In the genomic region with DNA sequence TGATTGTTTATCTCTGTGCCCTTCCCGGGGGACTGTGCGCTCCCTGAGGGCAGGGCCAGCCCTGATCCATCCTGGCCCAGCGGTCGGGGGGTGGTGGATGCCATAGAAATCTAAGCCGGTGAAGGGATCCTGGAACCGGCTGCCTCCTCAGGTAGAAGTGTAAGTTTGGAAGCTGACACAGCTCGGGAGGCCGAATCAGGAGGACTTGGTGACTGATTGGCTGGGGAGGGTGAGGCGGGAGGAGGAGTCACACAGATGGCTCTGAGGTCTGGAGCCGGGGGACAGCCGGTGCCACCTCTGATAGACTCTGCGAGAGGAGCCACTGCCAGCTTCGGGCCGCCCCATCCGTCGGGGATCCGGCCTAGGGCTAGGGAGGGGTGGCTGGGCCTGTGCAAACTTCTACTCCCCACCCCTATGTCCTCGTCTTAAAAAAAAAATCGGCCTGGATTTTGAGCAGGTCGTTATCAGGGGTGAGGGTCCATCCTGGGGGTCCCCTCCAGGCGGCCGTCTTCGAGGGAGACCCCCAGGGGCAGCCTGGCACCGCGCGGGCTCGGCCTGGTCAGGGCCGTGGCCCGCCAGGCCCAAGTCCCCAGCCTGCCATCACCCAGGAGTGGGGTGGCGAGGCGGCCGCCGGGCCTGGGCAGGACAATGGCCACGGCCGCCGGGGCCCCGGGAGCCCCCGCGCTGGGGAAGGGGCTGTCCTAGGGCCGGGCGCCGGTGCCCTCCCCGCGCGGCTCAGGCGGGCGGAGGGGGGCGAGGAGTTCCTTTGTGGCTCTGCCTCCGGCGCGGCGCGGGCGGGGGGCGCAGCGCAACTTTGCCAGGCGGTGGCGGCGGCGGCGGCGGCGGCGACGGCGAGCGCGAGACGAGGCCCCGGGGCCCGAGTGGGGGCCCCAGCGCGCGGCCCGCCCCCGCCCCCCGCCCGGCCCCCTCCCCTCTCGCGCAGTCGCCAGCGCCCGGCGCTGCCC, we compare ENCODE assay signal across 8 cellular contexts. TPM values are rescaled to one million over a fixed set of nuclear protein-coding genes. Genes with fewer than 3 reads are reported as not detected.
DNase-seq lines count a peak whose midpoint lies in the region; ATAC-seq and TF ChIP-seq lines count a peak whose summit lies in the region.

No MANE protein-coding gene starts in this region.

- peak in 1 of 3 donors; percentile 55 for TF ChIP-seq POLR2A in spleen (IDR thresholded peaks at IDR 0.05)

- H3K27me3 ChIP-seq in WERI-Rb-1 (ENCODE audit: insufficient read depth, low read depth, severe bottlenecking) (no peaks in the 10 kb centered on the region), spleen (replicated peaks in 1 of 7) (no peaks in the 10 kb centered on the region)

- H3K27ac ChIP-seq in WERI-Rb-1 (peak overlapping the region; percentile 75), spleen (peak overlapping the region; percentile 81 to 94 (median 90))

- WGBS in spleen, 5 donors = 6 to 32% (median 8%) methylated on average over 13 to 83 of the region's 84 CpGs

- intact Hi-C loops in spleen (cut with DNase I; ENCODE audit: low total_unique reads) = no loop called here

- ATAC-seq in GM19043 (IDR thresholded peaks at IDR 0.05; ENCODE audit: low read depth, unreplicated experiment) (peak; percentile 46), GM19395 (IDR thresholded peaks at IDR 0.05; ENCODE audit: unreplicated experiment) (no peak)

- H3K9me3 ChIP-seq in WERI-Rb-1 (ENCODE audit: severe bottlenecking) (peaks cover 4% of the 10 kb centered on the region), spleen (no peaks in the 10 kb centered on the region)

- H3K4me1 ChIP-seq in spleen = peaks cover 17 to 48% (median 37%) of the 10 kb centered on the region in 6 donors

- H3K4me3 ChIP-seq in WERI-Rb-1 (ENCODE audit: low read depth, low read length) (peak overlapping the region; percentile 45), spleen (peak overlapping the region; percentile 34 to 91 (median 51))

- DNase-seq in AG08396 (ENCODE audit: low spot score) = peak; percentile 63
- peak; percentile 55 for DNase-seq in NCI-H1436 treated with DMSO at 0.1 percent for 48 hours (lab: John Stamatoyannopoulos, UW)
- DNase-seq in WERI-Rb-1 = peak; percentile 75
- DNase-seq in cerebellar nuclear complex (lab: John Stamatoyannopoulos, UW) = peak; percentile 37 to 60
- DNase-seq in islet precursor cell = peak; percentile 92
- DNase-seq in spleen = peak; percentile 91

- H3K36me3 ChIP-seq in WERI-Rb-1 = peaks cover 20% of the 10 kb centered on the region
- H3K36me3 ChIP-seq in spleen = no peaks in the 10 kb centered on the region

- TF ChIP-seq CTCF in WERI-Rb-1 (IDR thresholded peaks at IDR 0.05; ENCODE audit: low read depth, low read length) (no peak), spleen (IDR thresholded peaks at IDR 0.05 in 8 of 11, conservative IDR thresholded peaks at IDR 0.05 in 3 of 11) (peak in 1 of 11 experiments; percentile 4)

RNA-seq across cellular contexts. Expression of a gene that starts 0.7 kb away (rescaled TPM):
- total RNA-seq in spleen = 10 to 100 TPM; 19.9 to 47.0 (median 26.3) TPM
- polyA plus RNA-seq in spleen = 10 to 100 TPM in 2 of 3 donors, 1 to 10 TPM in 1; 8.7 to 14.8 (median 11.7) TPM
